ENCODE assay signal across 13 cellular contexts in the genomic region with DNA sequence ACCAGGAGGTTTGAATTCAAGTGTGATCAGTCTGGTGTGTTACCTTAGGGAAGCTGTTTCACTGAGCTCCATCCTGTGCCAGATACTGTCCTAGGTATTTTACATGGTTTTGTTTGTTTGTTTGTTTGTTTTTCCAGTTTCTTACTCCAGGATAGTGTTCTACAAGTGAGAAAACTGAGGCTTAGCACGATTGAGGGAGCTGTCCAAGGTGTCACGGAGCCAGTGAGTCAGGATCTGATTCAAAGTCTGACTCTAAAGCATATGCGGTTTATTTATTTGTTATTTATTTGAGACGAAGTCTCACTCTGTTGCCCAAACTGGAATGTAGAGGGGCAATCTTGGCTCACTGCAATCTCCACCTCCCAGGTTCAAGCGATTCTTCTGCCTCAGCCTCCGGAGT.
DNase-seq lines count a peak whose midpoint lies in the region; ATAC-seq, FAIRE-seq and TF ChIP-seq lines count a peak whose summit lies in the region.
"Had no signal": no experiment of that assay in that cellular context is flagged by ENCODE, and none has a peak within 500 bp of the region (broad histone marks: within the 10 kb centered on the region; RNA-seq: fewer than 3 reads in every experiment).

No MANE protein-coding gene starts in this region.

- dilution Hi-C loops in endothelial cell of umbilical vein (cut with MboI; ENCODE audit: extremely low pct_ligation_motif_present, low sequenced_read_pairs), result no loop called here

- no peak overlapping the region for H3K4me3 ChIP-seq in SK-N-SH (ENCODE audit: low read depth in 2 of 2, low read length in 1 of 2)
- H3K4me3 ChIP-seq in PC-3 (ENCODE audit: low read length), result peak overlapping the region; percentile 41; the same call in 1 of the 2 replicates
- H3K4me3 ChIP-seq in endothelial cell of umbilical vein (replicated peaks in 1 of 3; ENCODE audit: insufficient read depth in 1 of 3, low read depth in 1 of 3, low read length in 3 of 3), result no peak overlapping the region
- H3K4me3 ChIP-seq: heart left ventricle, Peyer's patch, suprapubic skin had no signal

- POLR2A ChIA-PET in SK-N-SH (lab: Yijun Ruan, JAX), result no interaction called here
- POLR2A ChIA-PET in PC-3 (lab: Charles Lee; ENCODE audit: unreplicated experiment), result interaction anchor here (0.5 kb wide), 2 partner anchors 80 to 129 kb away, joined by 6 to 7 read pairs; partner anchors contain the start of gene GNG2
- POLR2A ChIA-PET in endothelial cell of umbilical vein (lab: Charles Lee), result no interaction called here

- TF ChIP-seq CTCF in SK-N-SH (IDR thresholded peaks at IDR 0.05), result no peak
- no peak for TF ChIP-seq CTCF in PC-3 (conservative IDR thresholded peaks at IDR 0.05; ENCODE audit: low read depth, low read length)
- TF ChIP-seq CTCF in endothelial cell of umbilical vein (IDR thresholded peaks at IDR 0.05; ENCODE audit: extremely low read depth in 1 of 2, insufficient read depth in 1 of 2, low read depth in 1 of 2, low read length in 2 of 2), result no peak

- intact Hi-C loops in PC-3 (cut with micrococcal nuclease) (loop anchor here (1.0 to 10.0 kb wide), 5 partner anchors 42 to 826 kb away; no protein-coding TSS in a partner anchor), endothelial cell of umbilical vein (cut with micrococcal nuclease) (loop anchor here (1.0 kb wide), 4 partner anchors 199 to 825 kb away; no protein-coding TSS in a partner anchor)

- H3K9me1 ChIP-seq in endothelial cell of umbilical vein (replicated peaks; ENCODE audit: control insufficient read depth, extremely low read depth, insufficient read depth, low read length), result no peaks in the 10 kb centered on the region

- H3K4me2 ChIP-seq in SK-N-SH, result no peak overlapping the region
- H3K4me2 ChIP-seq in PC-3 (ENCODE audit: low read length), result peak overlapping the region; percentile 73
- H3K4me2 ChIP-seq in endothelial cell of umbilical vein (ENCODE audit: insufficient read depth, low read length), result no peak overlapping the region

- no peaks in the 10 kb centered on the region for H3K9me3 ChIP-seq in SK-N-SH
- H3K9me3 ChIP-seq in PC-3 (ENCODE audit: low read length), result 0 out of 2 replicates have a peak, but pooled peaks cover 6% of the 10 kb centered on the region
- H3K9me3 ChIP-seq in endothelial cell of umbilical vein (replicated peaks; ENCODE audit: control insufficient read depth, insufficient read depth, low read length), result no peaks in the 10 kb centered on the region
- H3K9me3 ChIP-seq: Peyer's patch, suprapubic skin had no signal

- H4K20me1 ChIP-seq in SK-N-SH (ENCODE audit: insufficient read depth), result no peaks in the 10 kb centered on the region
- H4K20me1 ChIP-seq in PC-3 (ENCODE audit: low read length), result no peaks in the 10 kb centered on the region
- no peaks in the 10 kb centered on the region for H4K20me1 ChIP-seq in endothelial cell of umbilical vein (replicated peaks; ENCODE audit: control insufficient read depth, extremely low read depth, insufficient read depth, low read length)

- H3K36me3 ChIP-seq in SK-N-SH (replicated peaks in 1 of 2; ENCODE audit: control insufficient read depth in 1 of 2, insufficient read depth in 2 of 2, low read length in 1 of 2) (no peaks in the 10 kb centered on the region), PC-3 (ENCODE audit: low read depth, low read length) (no peaks in the 10 kb centered on the region), endothelial cell of umbilical vein (ENCODE audit: control insufficient read depth in 2 of 2, extremely low read depth in 1 of 2, insufficient read depth in 2 of 2, low read length in 2 of 2) (no peaks in the 10 kb centered on the region)
- H3K36me3 ChIP-seq: heart left ventricle, Peyer's patch, suprapubic skin had no signal

- H3K27me3 ChIP-seq in SK-N-SH (ENCODE audit: insufficient read depth) (no peaks in the 10 kb centered on the region), PC-3 (ENCODE audit: low read length) (no peaks in the 10 kb centered on the region), endothelial cell of umbilical vein (ENCODE audit: control insufficient read depth in 2 of 2, insufficient read depth in 2 of 2, low read length in 2 of 2) (peaks cover 22 to 40% of the 10 kb centered on the region in 2 experiments)
- H3K27me3 ChIP-seq: Peyer's patch, suprapubic skin had no signal

- ATAC-seq in SK-N-SH treated with all-trans-retinoic acid at 6 μM for 48 hours (no peak), PC-3 (peak; percentile 50), HG02798 (IDR thresholded peaks at IDR 0.05; ENCODE audit: poor library complexity, unreplicated experiment) (no peak)

- H2AFZ ChIP-seq in SK-N-SH (ENCODE audit: low read depth) (no peak overlapping the region), PC-3 (ENCODE audit: low read length) (peak overlapping the region; percentile 25; the same call in 1 of the 2 replicates), endothelial cell of umbilical vein (ENCODE audit: low read depth, low read length) (no peak overlapping the region)

- TF ChIP-seq POLR2A in endothelial cell of umbilical vein (IDR thresholded peaks at IDR 0.05; ENCODE audit: low read depth, low read length), result no peak

- H3K27ac ChIP-seq in SK-N-SH (ENCODE audit: low read depth in 2 of 2, low read length in 1 of 2), result no peak overlapping the region
- no peak overlapping the region for H3K27ac ChIP-seq in PC-3 (ENCODE audit: low read length)
- no peak overlapping the region for H3K27ac ChIP-seq in endothelial cell of umbilical vein (ENCODE audit: insufficient read depth, low read depth, low read length)
- H3K27ac ChIP-seq: 22Rv1, heart left ventricle, Peyer's patch, suprapubic skin had no signal

- CTCF ChIA-PET in SK-N-SH (lab: Yijun Ruan, JAX) (interaction anchor here (0.6 to 8.5 kb wide), 51 partner anchors 10 to 832 kb away, joined by 3 to 460 read pairs (median 4); partner anchors contain the start of gene FRMD6), PC-3 (lab: Charles Lee) (interaction anchor here (0.6 to 1.7 kb wide), 5 partner anchors 42 to 863 kb away, joined by 3 to 10 read pairs (median 4); no protein-coding TSS in a partner anchor), endothelial cell of umbilical vein (lab: Charles Lee) (interaction anchor here (0.6 to 7.6 kb wide), 8 partner anchors 10 to 920 kb away, joined by 3 to 240 read pairs (median 4); no protein-coding TSS in a partner anchor)

- no peak for TF ChIP-seq EP300 in SK-N-SH (IDR thresholded peaks at IDR 0.05; ENCODE audit: borderline replicate concordance in 1 of 2, low read depth in 1 of 2, low read length in 1 of 2)

- TF ChIP-seq RAD21 in SK-N-SH (IDR thresholded peaks at IDR 0.05; ENCODE audit: low read length), result no peak

- 66% methylated on average over 6 of the region's 6 CpGs for WGBS in SK-N-SH (ENCODE audit: low lambda C conversion rate)

- H3F3A ChIP-seq in SK-N-SH (replicated peaks; ENCODE audit: insufficient read depth) (no peaks in the 10 kb centered on the region), PC-3 (ENCODE audit: low read length, unreplicated experiment) (no peaks in the 10 kb centered on the region)

- H3K9ac ChIP-seq in SK-N-SH (no peak overlapping the region), PC-3 (ENCODE audit: low read length) (no peak overlapping the region), endothelial cell of umbilical vein (replicated peaks; ENCODE audit: extremely low read depth, insufficient read depth, low read length) (no peak overlapping the region)

- DNase-seq in SK-N-SH (no peak), PC-3 (peak; percentile 68), endothelial cell of umbilical vein (ENCODE audit: low read depth, low spot score) (peak; percentile 30), non-pigmented ciliary epithelial cell (ENCODE audit: low read depth) (peak; percentile 11), mucosa of gallbladder (ENCODE audit: low spot score) (no peak), NCI-H2029 (lab: John Stamatoyannopoulos, UW) (no peak)

- BruUV-seq in PC-3 (replicated peaks; lab: Mats Ljungman, UMichigan) (no TSS peak), endothelial cell of umbilical vein (replicated peaks; lab: Mats Ljungman, UMichigan) (no TSS peak)

- H3K79me2 ChIP-seq in SK-N-SH (ENCODE audit: insufficient read depth), result no peaks in the 10 kb centered on the region
- H3K79me2 ChIP-seq in PC-3 (ENCODE audit: low read length), result no peaks in the 10 kb centered on the region
- H3K79me2 ChIP-seq in endothelial cell of umbilical vein (ENCODE audit: control insufficient read depth, insufficient read depth, low read length), result no peaks in the 10 kb centered on the region

- H3K9me2 ChIP-seq in SK-N-SH (no peaks in the 10 kb centered on the region), PC-3 (replicated peaks; ENCODE audit: low read length) (no peaks in the 10 kb centered on the region)

- peaks cover 0 to 7% of the 10 kb centered on the region in 2 experiments; a peak in 2 of 4 replicates for H3K4me1 ChIP-seq in SK-N-SH (ENCODE audit: control insufficient read depth in 1 of 2, insufficient read depth in 2 of 2, low read depth in 1 of 2, low read length in 1 of 2)
- peaks cover 4% of the 10 kb centered on the region; the same call in 1 of the 2 replicates for H3K4me1 ChIP-seq in PC-3 (ENCODE audit: insufficient read depth, low read length)
- peaks cover 3% of the 10 kb centered on the region for H3K4me1 ChIP-seq in endothelial cell of umbilical vein (ENCODE audit: control insufficient read depth, extremely low read depth, insufficient read depth, low read length)
- H3K4me1 ChIP-seq: Peyer's patch had no signal

- FAIRE-seq in endothelial cell of umbilical vein (lab: Jason Lieb, UNC), result no peak
- FAIRE-seq: small intestine had no signal

TF ChIP-seq in endothelial cell of umbilical vein, 7 proteins besides CTCF, POLR2A, EP300 and RAD21:
- TF ChIP-seq, protein P1, sequence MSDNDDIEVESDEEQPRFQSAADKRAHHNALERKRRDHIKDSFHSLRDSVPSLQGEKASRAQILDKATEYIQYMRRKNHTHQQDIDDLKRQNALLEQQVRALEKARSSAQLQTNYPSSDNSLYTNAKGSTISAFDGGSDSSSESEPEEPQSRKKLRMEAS (IDR thresholded peaks at IDR 0.05; ENCODE audit: insufficient read depth, insufficient read length), result no peak
- TF ChIP-seq JUN (IDR thresholded peaks at IDR 0.05; ENCODE audit: borderline replicate concordance, insufficient read depth, insufficient read length, low read depth), result no peak
- TF ChIP-seq GATA2 (IDR thresholded peaks at IDR 0.05; ENCODE audit: insufficient read depth, insufficient read length, low read depth, low read length), result no peak
- no peak for TF ChIP-seq EZH2 (IDR thresholded peaks at IDR 0.05; ENCODE audit: borderline replicate concordance, low read depth, low read length, severe bottlenecking)
- no peak for TF ChIP-seq POLR2AphosphoS5 (IDR thresholded peaks at IDR 0.05; ENCODE audit: insufficient read depth, low read depth, low read length)
- TF ChIP-seq FOS (IDR thresholded peaks at IDR 0.05; ENCODE audit: borderline replicate concordance, insufficient read depth, low read length), result no peak
- TF ChIP-seq MYC (IDR thresholded peaks at IDR 0.05; ENCODE audit: low read depth, low read length), result no peak

Comparison
In these comparisons a context has a peak if more than half of its experiments do, and no peak if none do; other contexts are left out.
1. DNase-seq: peak in PC-3 (single experiment), endothelial cell of umbilical vein (single experiment) and non-pigmented ciliary epithelial cell (single experiment); none in SK-N-SH (single experiment), mucosa of gallbladder (single experiment) and NCI-H2029 (single experiment).